In the genomic region with DNA sequence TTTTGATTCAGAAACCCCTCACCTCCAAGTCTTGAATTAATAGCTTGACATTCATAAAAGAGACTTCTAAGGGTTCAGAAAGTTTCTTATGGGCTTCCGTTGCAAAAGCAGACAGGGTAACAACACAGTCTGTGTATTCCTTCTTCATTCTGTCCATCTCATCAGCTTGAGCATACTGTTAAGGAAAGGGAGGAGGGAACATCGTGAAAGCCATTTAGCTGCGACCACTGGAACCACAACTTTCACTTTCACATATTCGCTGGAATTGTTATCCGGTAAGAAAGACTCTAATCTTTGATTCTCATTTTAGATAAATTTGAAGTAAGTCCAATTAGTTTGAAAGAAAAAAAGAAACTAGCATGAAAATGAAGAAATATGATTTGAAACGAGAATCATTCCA, we compare ENCODE assay signal across 12 cellular contexts.
DNase-seq lines count a peak whose midpoint lies in the region; ATAC-seq, FAIRE-seq and TF ChIP-seq lines count a peak whose summit lies in the region.
"Had no signal": no experiment of that assay in that cellular context is flagged by ENCODE, and none has a peak within 500 bp of the region (broad histone marks: within the 10 kb centered on the region; RNA-seq: fewer than 3 reads in every experiment).

No MANE protein-coding gene starts in this region.

- H3K9ac ChIP-seq in BLaER1 treated with 17β-estradiol and CSF1 and Interleukin-3, amounts not matched to agents 10 nM and 100 nM, result no peak overlapping the region
- no peak overlapping the region; the same call in 1 of the 2 replicates for H3K9ac ChIP-seq in IMR-90 (ENCODE audit: low read depth, low read length)
- H3K9ac ChIP-seq in astrocyte (ENCODE audit: low read length), result no peak overlapping the region
- H3K9ac ChIP-seq: KMS-11 had no signal

- peak; percentile 57; the same call in 1 of the 2 replicates for ATAC-seq in IMR-90 (ENCODE audit: low read depth)
- ATAC-seq in naive thymus-derived CD8-positive, alpha-beta T cell, result no peak
- ATAC-seq in HG03342 (IDR thresholded peaks at IDR 0.05; ENCODE audit: unreplicated experiment), result no peak
- ATAC-seq in GM18517 (IDR thresholded peaks at IDR 0.05; ENCODE audit: unreplicated experiment), result no peak

- H3K36me3 ChIP-seq in BLaER1 treated with 17β-estradiol and CSF1 and Interleukin-3, amounts not matched to agents 10 nM and 100 nM, result no peaks in the 10 kb centered on the region
- H3K36me3 ChIP-seq in IMR-90 (ENCODE audit: control insufficient read depth, insufficient read depth, low read length), result peaks cover 1% of the 10 kb centered on the region; the same call in 1 of the 2 replicates
- H3K36me3 ChIP-seq in astrocyte (ENCODE audit: insufficient read depth, low read length), result no peaks in the 10 kb centered on the region

- no peak for TF ChIP-seq RAD21 in IMR-90 (IDR thresholded peaks at IDR 0.05; ENCODE audit: low read length)

- H3K9me3 Mint-ChIP-seq in astrocyte (ENCODE audit: unreplicated experiment), result no peaks in the 10 kb centered on the region
- H3K9me3 Mint-ChIP-seq in naive thymus-derived CD8-positive, alpha-beta T cell, result no peaks in the 10 kb centered on the region

- peak; percentile 23 for FAIRE-seq in astrocyte (lab: Jason Lieb, UNC)
- FAIRE-seq: keratinocyte had no signal

- H3K4me3 Mint-ChIP-seq in astrocyte (ENCODE audit: unreplicated experiment), result no peak overlapping the region
- peak overlapping the region in 9 of 10 donors; percentile 17 to 67 (median 52) for H3K4me3 Mint-ChIP-seq in naive thymus-derived CD8-positive, alpha-beta T cell

- CTCF ChIA-PET in IMR-90 (lab: Yijun Ruan, JAX), result interaction anchor here (1.0 to 1.2 kb wide), 2 partner anchors 9 to 10 kb away, joined by 3 read pairs; no protein-coding TSS in a partner anchor

- peak overlapping the region; percentile 74; the same call in 1 of the 2 replicates for H2BK120ac ChIP-seq in IMR-90 (ENCODE audit: low read depth, low read length)

- no peaks in the 10 kb centered on the region for H3K27me3 Mint-ChIP-seq in astrocyte (ENCODE audit: low read depth, unreplicated experiment)
- peaks cover 0 to 25% (median 6%) of the 10 kb centered on the region in 5 donors for H3K27me3 Mint-ChIP-seq in naive thymus-derived CD8-positive, alpha-beta T cell

- intact Hi-C loops in IMR-90 (cut with micrococcal nuclease), result no loop called here

- 0 out of 2 replicates have a peak overlapping the region, but pooled peaks have one; percentile 31 for H4K91ac ChIP-seq in IMR-90 (ENCODE audit: insufficient read depth, low read depth, low read length)

- no CpG with 5 or more reads among the region's 6 CpGs for WGBS in IMR-90 (ENCODE audit: extremely low coverage in 2 of 2, insufficient read length in 1 of 2), 2 experiments

- peak overlapping the region in 1 of 10 experiments; percentile 2; a peak in 2 of 20 replicates for H3K4me3 ChIP-seq in BLaER1 treated with 17β-estradiol and CSF1 and Interleukin-3, amounts not matched to agents 10 nM and 100 nM
- H3K4me3 ChIP-seq in IMR-90 (ENCODE audit: insufficient read depth, low read depth, low read length), result peak overlapping the region; percentile 22
- no peak overlapping the region for H3K4me3 ChIP-seq in astrocyte (ENCODE audit: insufficient read depth, low read depth, low read length)

- peak overlapping the region; percentile 48 for H2BK5ac ChIP-seq in IMR-90 (ENCODE audit: low read depth, low read length, poor library complexity, severe bottlenecking)

- H3K27me3 ChIP-seq in BLaER1 treated with 17β-estradiol and CSF1 and Interleukin-3, amounts not matched to agents 10 nM and 100 nM, result no peaks in the 10 kb centered on the region
- H3K27me3 ChIP-seq in IMR-90 (ENCODE audit: control insufficient read depth, insufficient read depth, low read length) (no peaks in the 10 kb centered on the region), astrocyte (ENCODE audit: insufficient read depth, low read length) (no peaks in the 10 kb centered on the region)

- peaks cover 3% of the 10 kb centered on the region for H3K9me1 ChIP-seq in IMR-90 (ENCODE audit: insufficient read depth, low read length)

- no peaks in the 10 kb centered on the region for H3K79me2 ChIP-seq in astrocyte (ENCODE audit: insufficient read depth, low read length)

- no peak for TF ChIP-seq POLR2A in IMR-90 (IDR thresholded peaks at IDR 0.05; ENCODE audit: low read depth, low read length)

- no peak overlapping the region for H3K27ac Mint-ChIP-seq in astrocyte (ENCODE audit: unreplicated experiment)
- H3K27ac Mint-ChIP-seq in naive thymus-derived CD8-positive, alpha-beta T cell, result no peak overlapping the region

- H3K4ac ChIP-seq in IMR-90 (ENCODE audit: low read depth, low read length), result peak overlapping the region; percentile 49; the same call in 1 of the 2 replicates

- no peaks in the 10 kb centered on the region for H4K20me1 ChIP-seq in BLaER1 treated with 17β-estradiol and CSF1 and Interleukin-3, amounts not matched to agents 10 nM and 100 nM
- H4K20me1 ChIP-seq in IMR-90 (ENCODE audit: insufficient read depth, low read length) (no peaks in the 10 kb centered on the region), astrocyte (ENCODE audit: insufficient read depth, low read length) (no peaks in the 10 kb centered on the region)

- peak overlapping the region; percentile 32 for H3K14ac ChIP-seq in IMR-90 (replicated peaks; ENCODE audit: low read depth, low read length)

- H4K8ac ChIP-seq in IMR-90 (ENCODE audit: low read depth in 2 of 2, low read length in 2 of 2), result peak overlapping the region in 1 of 2 experiments; percentile 71; a peak in 2 of 4 replicates

- H3K9me3 ChIP-seq in BLaER1 treated with 17β-estradiol and CSF1 and Interleukin-3, amounts not matched to agents 10 nM and 100 nM (replicated peaks in 1 of 11), result no peaks in the 10 kb centered on the region
- H3K9me3 ChIP-seq in IMR-90 (ENCODE audit: control insufficient read depth, insufficient read depth, low read length), result no peaks in the 10 kb centered on the region
- H3K9me3 ChIP-seq in astrocyte (ENCODE audit: insufficient read depth, low read depth, low read length), result no peaks in the 10 kb centered on the region

- no peak overlapping the region; the same call in 1 of the 2 replicates for H3K23ac ChIP-seq in IMR-90 (ENCODE audit: low read depth, low read length)

- peak overlapping the region; percentile 57; the same call in 1 of the 2 replicates for H3K18ac ChIP-seq in IMR-90 (ENCODE audit: low read depth, low read length)

- H3K4me1 ChIP-seq in BLaER1 treated with 17β-estradiol and CSF1 and Interleukin-3, amounts not matched to agents 10 nM and 100 nM, result peaks cover 0 to 6% (median 0%) of the 10 kb centered on the region in 10 experiments; a peak in 3 of 20 replicates
- H3K4me1 ChIP-seq in IMR-90 (ENCODE audit: control insufficient read depth, insufficient read depth, low read length), result peaks cover 10% of the 10 kb centered on the region
- no peaks in the 10 kb centered on the region for H3K4me1 ChIP-seq in astrocyte (ENCODE audit: insufficient read depth, low read length)

- dilution Hi-C loops in IMR-90 (cut with HindIII; ENCODE audit: low sequenced_read_pairs, unreplicated experiment), result no loop called here

- no peak for TF ChIP-seq CTCF in IMR-90 (conservative IDR thresholded peaks at IDR 0.05; ENCODE audit: low read depth, low read length)
- no peak for TF ChIP-seq CTCF in astrocyte (IDR thresholded peaks at IDR 0.05; ENCODE audit: insufficient read depth, low read depth, low read length)

- H3K4me1 Mint-ChIP-seq in astrocyte (ENCODE audit: low read depth, unreplicated experiment), result peaks cover 12% of the 10 kb centered on the region
- H3K4me1 Mint-ChIP-seq in naive thymus-derived CD8-positive, alpha-beta T cell, result peaks cover 0 to 10% (median 8%) of the 10 kb centered on the region in 4 donors

- POLR2A ChIA-PET in IMR-90 (lab: Charles Lee; ENCODE audit: unreplicated experiment), result no interaction called here
- POLR2A ChIA-PET in naive thymus-derived CD8-positive, alpha-beta T cell (lab: Charles Lee), result no interaction called here

- H2AK5ac ChIP-seq in IMR-90 (ENCODE audit: low read depth, low read length), result no peak overlapping the region

- H3K4me2 ChIP-seq in BLaER1 treated with 17β-estradiol and CSF1 and Interleukin-3, amounts not matched to agents 10 nM and 100 nM, result peak overlapping the region; percentile 12 to 52 (median 35); a peak in 19 of 22 replicates
- H3K4me2 ChIP-seq in IMR-90 (ENCODE audit: low read depth, low read length) (peak overlapping the region; percentile 78), astrocyte (ENCODE audit: low read length) (peak overlapping the region; percentile 14)
- H3K4me2 ChIP-seq: KMS-11 had no signal

- DNase-seq in IMR-90 (peak; percentile 37), astrocyte (ENCODE audit: low read depth) (no peak), dermis blood vessel endothelial cell (no peak)
- no peak for DNase-seq in naive thymus-derived CD8-positive, alpha-beta T cell
- no peak for DNase-seq in central memory CD4-positive, alpha-beta T cell
- DNase-seq: cerebellar nuclear complex, NCI-H2107 had no signal

- H2AFZ ChIP-seq in IMR-90 (replicated peaks; ENCODE audit: low read length, poor library complexity) (no peak overlapping the region), astrocyte (ENCODE audit: low read depth, low read length) (no peak overlapping the region)

- H2BK15ac ChIP-seq in IMR-90 (ENCODE audit: low read depth, low read length), result no peak overlapping the region

- H4K5ac ChIP-seq in IMR-90 (ENCODE audit: low read depth, low read length), result no peak overlapping the region; the same call in 1 of the 2 replicates

- H3K56ac ChIP-seq in IMR-90 (ENCODE audit: extremely low read depth, insufficient read depth, low read length), result no peak overlapping the region

- H2AK9ac ChIP-seq in IMR-90 (replicated peaks; ENCODE audit: low read depth, low read length, poor library complexity), result no peak overlapping the region

- no peaks in the 10 kb centered on the region; a peak in 1 of 4 replicates for H3K79me1 ChIP-seq in IMR-90 (ENCODE audit: low read depth in 1 of 2, low read length in 2 of 2)

- peaks cover 5% of the 10 kb centered on the region for H3K36me3 Mint-ChIP-seq in astrocyte (ENCODE audit: low read depth, unreplicated experiment)
- H3K36me3 Mint-ChIP-seq in naive thymus-derived CD8-positive, alpha-beta T cell, result no peaks in the 10 kb centered on the region

- H2BK20ac ChIP-seq in IMR-90 (ENCODE audit: low read depth, low read length), result peak overlapping the region; percentile 68; the same call in 1 of the 2 replicates

- in situ Hi-C loops in IMR-90 (cut with MboI; ENCODE audit: low sequenced_read_pairs), result no loop called here

- no TSS peak for BruUV-seq in IMR-90 (replicated peaks; lab: Mats Ljungman, UMichigan)

- H3K27ac ChIP-seq in BLaER1 treated with 17β-estradiol and CSF1 and Interleukin-3, amounts not matched to agents 10 nM and 100 nM, result no peak overlapping the region
- H3K27ac ChIP-seq in IMR-90 (ENCODE audit: insufficient read depth, low read length) (no peak overlapping the region), astrocyte (ENCODE audit: low read depth, low read length) (no peak overlapping the region)
- H3K27ac ChIP-seq: KMS-11 had no signal

TF ChIP-seq in IMR-90, 13 proteins besides CTCF, POLR2A, EP300 and RAD21 (continues in another document):
- no peak for TF ChIP-seq MAZ (IDR thresholded peaks at IDR 0.05; ENCODE audit: borderline replicate concordance, low read depth, low read length)

Comparison
In these comparisons a context has a peak if more than half of its experiments do, and no peak if none do; other contexts are left out.
1. H3K4me2 ChIP-seq: peak in every context shown above with its lines; median percentile 78 in IMR-90; 35 in BLaER1 treated with 17β-estradiol and CSF1 and Interleukin-3, amounts not matched to agents 10 nM and 100 nM; 14 in astrocyte.